In genomic region chr4:137656661-137657060, GRCh38 we compare ENCODE assay signal across 27 cellular contexts.
"Had no signal": no experiment of that assay in that cellular context is flagged by ENCODE, and none has a peak within 500 bp of the region (broad histone marks: within the 10 kb centered on the region; RNA-seq: fewer than 3 reads in every experiment).

No MANE protein-coding gene starts in this region.

- H3K9ac ChIP-seq: parathyroid adenoma had no signal

- H2AFZ ChIP-seq: parathyroid adenoma had no signal

- H3K27me3 ChIP-seq: breast epithelium, esophagus muscularis mucosa, foreskin keratinocyte, heart left ventricle, right atrium auricular region, upper lobe of right lung had no signal

- H3K27ac ChIP-seq: breast epithelium, esophagus muscularis mucosa, foreskin keratinocyte, heart left ventricle, parathyroid adenoma, right atrium auricular region, upper lobe of right lung had no signal

- DNase-seq: activated B cell treated with CpG ODN at 0.5 μM for 24 hours; activated CD4-positive, alpha-beta T cell treated with anti-CD3 and anti-CD28 coated beads, Interleukin-2, amount 50 U/mL, for 1 hour; activated CD8-positive, alpha-beta T cell treated with anti-CD3 and anti-CD28 coated beads for 36 hours; activated naive CD8-positive, alpha-beta T cell treated with anti-CD3 and anti-CD28 coated beads, Interleukin-2, amount 50 U/mL, for 24 hours; activated T-cell treated with anti-CD3 and anti-CD28 coated beads, Interleukin-2, amount 50 U/mL, for 4 hours; amygdala; central memory CD4-positive, alpha-beta T cell; foreskin keratinocyte; heart left ventricle; hypothalamus; immature natural killer cell; kidney; left colon; mammary epithelial cell; naive B cell; stimulated activated CD4-positive, alpha-beta T cell treated with anti-CD3 and anti-CD28 coated beads, Interleukin-1b, Interleukin-23, amount 100 ng/mL, for 48 hours; stimulated activated CD4-positive, alpha-beta T cell treated with anti-CD3 and anti-CD28 coated beads, Interleukin-4, amount 100 ng/mL, for 4 hours; stimulated activated CD8-positive, alpha-beta memory T cell treated with anti-CD3 and anti-CD28 coated beads, Interleukin-4, amount 100 ng/mL, for 48 hours; stimulated activated naive CD8-positive, alpha-beta T cell treated with anti-CD3 and anti-CD28 coated beads, Interleukin-15, amount 100 ng/mL, for 72 hours; substantia nigra; upper lobe of right lung had no signal

- H3K4me2 ChIP-seq: smooth muscle cell had no signal

- H3K79me2 ChIP-seq: parathyroid adenoma had no signal

- ATAC-seq: activated CD8-positive, alpha-beta T cell treated with anti-CD3 and anti-CD28 coated beads for 36 hours; activated naive CD8-positive, alpha-beta T cell treated with anti-CD3 and anti-CD28 coated beads, Interleukin-2, amount 50 U/mL, for 24 hours; activated T-cell treated with anti-CD3 and anti-CD28 coated beads, Interleukin-2, amount 50 U/mL, for 4 hours; foreskin keratinocyte; heart left ventricle; left colon; stimulated activated memory B cell treated with anti-CD40 and anti-IgM and Interleukin-4, amounts not matched to agents 10 μg/mL and 1 μg/mL and 100 μg/mL, for 72 hours; stimulated activated naive CD8-positive, alpha-beta T cell treated with anti-CD3 and anti-CD28 coated beads, Interleukin-15, amount 100 ng/mL, for 72 hours; upper lobe of right lung had no signal

- H3K4me1 ChIP-seq: breast epithelium, parathyroid adenoma, right atrium auricular region, upper lobe of right lung had no signal

- H3K9me3 ChIP-seq: breast epithelium, esophagus muscularis mucosa, heart left ventricle, right atrium auricular region, upper lobe of right lung had no signal

- H3K4me3 ChIP-seq: breast epithelium, esophagus muscularis mucosa, heart left ventricle, right atrium auricular region, smooth muscle cell, upper lobe of right lung had no signal

- H3K36me3 ChIP-seq: breast epithelium, esophagus muscularis mucosa, heart left ventricle, right atrium auricular region, upper lobe of right lung had no signal
